Comparison of ENCODE assay signal across 1 cellular context in genomic region chr1:19311931-19312781, GRCh38.
A peak's percentile ranks its signal among the peaks of the same experiment; 100 is the strongest.
TF ChIP-seq lines count a peak whose summit lies in the region.

TSS of gene AKR7A2 (minus strand) at chr1:19312144. CDS start at chr1:19312124, 20 bp downstream.
TSS of gene SLC66A1 (plus strand) at chr1:19312326. CDS start at chr1:19317678, 5,352 bp downstream.

TF ChIP-seq in HepG2, 621 proteins besides CTCF, POLR2A, EP300 and RAD21 (continued from another document and continues in another):
- TF ChIP-seq NR2F1 (CRISPR knock-in tag; IDR thresholded peaks at IDR 0.05) = 0 out of 4 replicates have a peak, but pooled peaks of 1 of the 2 experiments have one; percentile 52
- no peak for TF ChIP-seq SMC3 (IDR thresholded peaks at IDR 0.05; ENCODE audit: low read length)
- peak; percentile 61; the same call in 1 of the 2 replicates for TF ChIP-seq GLI4 (CRISPR knock-in tag; IDR thresholded peaks at IDR 0.05; ENCODE audit: borderline replicate concordance)
- TF ChIP-seq ZNF556 (CRISPR knock-in tag; IDR thresholded peaks at IDR 0.05; ENCODE audit: borderline replicate concordance) = peak; percentile 73; the same call in 1 of the 2 replicates
- TF ChIP-seq KDM1A (CRISPR knock-in tag; IDR thresholded peaks at IDR 0.05) = 0 out of 2 replicates have a peak, but pooled peaks have one; percentile 9
- TF ChIP-seq ARNTL (CRISPR knock-in tag; IDR thresholded peaks at IDR 0.05) = peak; percentile 57; the same call in 1 of the 2 replicates
- TF ChIP-seq ZHX2 (IDR thresholded peaks at IDR 0.05; ENCODE audit: low read depth) = no peak
- TF ChIP-seq ZHX2 (CRISPR knock-in tag; IDR thresholded peaks at IDR 0.05; ENCODE audit: borderline replicate concordance) = no peak
- peak; percentile 77 for TF ChIP-seq ZNF441 (CRISPR knock-in tag; IDR thresholded peaks at IDR 0.05; ENCODE audit: borderline replicate concordance)
- peak; percentile 93 for TF ChIP-seq ZFY (CRISPR knock-in tag; IDR thresholded peaks at IDR 0.05)
- no peak for TF ChIP-seq EZH2 (conservative IDR thresholded peaks at IDR 0.05; ENCODE audit: low read depth, low read length)
- TF ChIP-seq ZFP41 (CRISPR knock-in tag; IDR thresholded peaks at IDR 0.05; ENCODE audit: borderline replicate concordance) = no peak
- no peak for TF ChIP-seq ATF6 (CRISPR knock-in tag; conservative IDR thresholded peaks at IDR 0.05)
- TF ChIP-seq ZNF790 (CRISPR knock-in tag; IDR thresholded peaks at IDR 0.05; ENCODE audit: borderline replicate concordance) = no peak; the same call in 1 of the 2 replicates
- no peak for TF ChIP-seq RORA (CRISPR knock-in tag; IDR thresholded peaks at IDR 0.05)
- TF ChIP-seq ZBTB3 (CRISPR knock-in tag; IDR thresholded peaks at IDR 0.05; ENCODE audit: borderline replicate concordance, low read depth) = peak; percentile 39; the same call in 1 of the 2 replicates
- TF ChIP-seq ZBTB46 (CRISPR knock-in tag; IDR thresholded peaks at IDR 0.05; ENCODE audit: borderline replicate concordance) = no peak
- TF ChIP-seq ZSCAN25 (CRISPR knock-in tag; IDR thresholded peaks at IDR 0.05) = 0 out of 2 replicates have a peak, but pooled peaks have one; percentile 5
- no peak for TF ChIP-seq BRF2 (CRISPR knock-in tag; IDR thresholded peaks at IDR 0.05)
- 0 out of 2 replicates have a peak, but pooled peaks have one; percentile 4 for TF ChIP-seq ATF2 (CRISPR knock-in tag; IDR thresholded peaks at IDR 0.05)
- TF ChIP-seq NRL (CRISPR knock-in tag; IDR thresholded peaks at IDR 0.05; ENCODE audit: borderline replicate concordance) = peak; percentile 73; the same call in 1 of the 2 replicates
- TF ChIP-seq ZNF446 (CRISPR knock-in tag; IDR thresholded peaks at IDR 0.05) = no peak
- TF ChIP-seq ARNT (IDR thresholded peaks at IDR 0.05) = no peak
- TF ChIP-seq PLRG1 (conservative IDR thresholded peaks at IDR 0.05) = no peak
- peak; percentile 79 for TF ChIP-seq ZSCAN29 (CRISPR knock-in tag; conservative IDR thresholded peaks at IDR 0.05)
- TF ChIP-seq PRPF4 (IDR thresholded peaks at IDR 0.05; ENCODE audit: low read depth, low read length, poor library complexity, severe bottlenecking) = no peak
- peak; percentile 45; the same call in 1 of the 2 replicates for TF ChIP-seq ZNF878 (CRISPR knock-in tag; IDR thresholded peaks at IDR 0.05)
- no peak for TF ChIP-seq ZNF34 (CRISPR knock-in tag; IDR thresholded peaks at IDR 0.05; ENCODE audit: borderline replicate concordance)
- TF ChIP-seq ATF5 (CRISPR knock-in tag; IDR thresholded peaks at IDR 0.05; ENCODE audit: low read depth) = 0 out of 2 replicates have a peak, but pooled peaks have one; percentile 66
- TF ChIP-seq NR1H2 (CRISPR knock-in tag; IDR thresholded peaks at IDR 0.05; ENCODE audit: borderline replicate concordance, low read depth) = 0 out of 2 replicates have a peak, but pooled peaks have one; percentile 54
- TF ChIP-seq HINFP (CRISPR knock-in tag; IDR thresholded peaks at IDR 0.05; ENCODE audit: low read depth) = no peak
- TF ChIP-seq HMG20A (CRISPR knock-in tag; IDR thresholded peaks at IDR 0.05; ENCODE audit: borderline replicate concordance) = 0 out of 2 replicates have a peak, but pooled peaks have one; percentile 36
- no peak for TF ChIP-seq GTF2F1 (IDR thresholded peaks at IDR 0.05; ENCODE audit: low read length)
- TF ChIP-seq ZNF639 (CRISPR knock-in tag; conservative IDR thresholded peaks at IDR 0.05) = peak; percentile 29; the same call in 1 of the 2 replicates
- TF ChIP-seq NONO (IDR thresholded peaks at IDR 0.05) = no peak
- TF ChIP-seq NONO (CRISPR knock-in tag; conservative IDR thresholded peaks at IDR 0.05) = peak; percentile 75
- TF ChIP-seq CC2D1A (CRISPR knock-in tag; IDR thresholded peaks at IDR 0.05) = no peak
- 0 out of 2 replicates have a peak, but pooled peaks have one; percentile 67 for TF ChIP-seq HOXA9 (CRISPR knock-in tag; IDR thresholded peaks at IDR 0.05; ENCODE audit: borderline replicate concordance)
- TF ChIP-seq ZNF780A (CRISPR knock-in tag; IDR thresholded peaks at IDR 0.05) = no peak
- no peak for TF ChIP-seq ZNF576 (CRISPR knock-in tag; IDR thresholded peaks at IDR 0.05)
- no peak for TF ChIP-seq ZNF75D (CRISPR knock-in tag; IDR thresholded peaks at IDR 0.05; ENCODE audit: borderline replicate concordance)
- no peak for TF ChIP-seq ZNF276 (CRISPR knock-in tag; IDR thresholded peaks at IDR 0.05; ENCODE audit: low read depth)
- TF ChIP-seq ZNF20 (CRISPR knock-in tag; IDR thresholded peaks at IDR 0.05) = no peak
